ENCODE assay signal across 8 cellular contexts in the genomic region with DNA sequence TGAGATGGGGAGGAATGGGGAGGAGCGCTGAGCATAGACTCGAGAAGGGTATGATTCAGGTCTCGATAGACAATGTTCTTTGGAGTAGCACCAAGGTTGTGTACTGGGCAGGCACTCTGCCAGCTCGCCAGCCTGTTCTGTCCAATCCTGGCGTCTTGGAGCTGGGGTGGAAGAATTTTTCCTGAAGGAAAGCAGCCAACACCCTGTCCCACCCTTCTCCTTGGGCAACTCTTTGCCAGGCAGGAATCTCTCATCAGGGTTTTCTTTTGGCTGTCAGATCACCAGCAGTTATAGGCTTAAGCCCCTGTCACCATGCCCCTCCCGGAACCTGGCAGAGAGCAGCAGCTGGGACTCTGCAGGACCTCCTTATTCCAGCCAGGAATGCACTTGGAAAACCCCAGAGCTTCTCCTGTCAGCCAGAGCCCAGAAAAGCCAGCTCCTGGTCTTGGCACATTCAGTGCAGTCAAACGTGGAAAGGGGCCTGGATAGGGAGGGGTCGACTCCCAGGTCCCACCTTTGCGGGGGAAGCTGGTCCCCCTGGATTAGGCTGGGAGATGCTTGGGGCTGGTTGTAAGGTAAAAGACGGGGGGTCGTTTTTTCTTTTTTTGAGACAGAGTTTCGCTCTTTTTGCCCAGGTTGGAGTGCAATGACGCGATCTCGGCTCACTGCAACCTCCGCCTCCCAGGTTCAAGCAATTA. TPM values are rescaled to one million over a fixed set of nuclear protein-coding genes. Genes with fewer than 3 reads are reported as not detected.
DNase-seq lines count a peak whose midpoint lies in the region; ATAC-seq and TF ChIP-seq lines count a peak whose summit lies in the region.

No MANE protein-coding gene starts in this region.

- peaks cover 10% of the 10 kb centered on the region for H3K4me1 Mint-ChIP-seq in activated CD4-positive, alpha-beta T cell treated with anti-CD3 and anti-CD28 coated beads, Interleukin-2, amount 10 ng/mL, durations not matched to agents 7 days and 5 days
- H3K4me1 Mint-ChIP-seq in activated B cell treated with CpG ODN at 0.5 μM for 24 hours: peaks cover 22% of the 10 kb centered on the region
- H3K4me1 Mint-ChIP-seq in immature natural killer cell: peaks cover 8 to 10% of the 10 kb centered on the region in 2 donors
- H3K4me1 Mint-ChIP-seq in stimulated activated naive B cell treated with anti-CD40 and anti-IgM and Interleukin-4, amounts not matched to agents 10 μg/mL and 1 μg/mL and 100 μg/mL, for 72 hours: peaks cover 5 to 32% of the 10 kb centered on the region in 2 donors

- POLR2A ChIA-PET in activated CD4-positive, alpha-beta T cell treated with anti-CD3 and anti-CD28 coated beads, Interleukin-2, amount 10 ng/mL, durations not matched to agents 7 days and 5 days (lab: Charles Lee): no interaction called here
- POLR2A ChIA-PET in activated B cell treated with CpG ODN at 0.5 μM for 24 hours (lab: Charles Lee): interaction anchor here (0.6 kb wide), 1 partner anchor 52 kb away, joined by 7 read pairs; no protein-coding TSS in a partner anchor

- no peak for TF ChIP-seq CTCF in activated B cell treated with CpG ODN at 0.5 μM for 24 hours (IDR thresholded peaks at IDR 0.05)

- CTCF ChIA-PET in activated CD4-positive, alpha-beta T cell treated with anti-CD3 and anti-CD28 coated beads, Interleukin-2, amount 10 ng/mL, durations not matched to agents 7 days and 5 days (lab: Charles Lee): interaction anchor here (0.8 to 1.9 kb wide), 3 partner anchors 12 to 19 kb away, joined by 3 to 4 read pairs (median 3); no protein-coding TSS in a partner anchor
- CTCF ChIA-PET in activated B cell treated with CpG ODN at 0.5 μM for 24 hours (lab: Charles Lee): no interaction called here

- no peak for DNase-seq in activated CD4-positive, alpha-beta T cell treated with anti-CD3 and anti-CD28 coated beads, Interleukin-2, amount 10 ng/mL, durations not matched to agents 7 days and 5 days
- no peak for DNase-seq in activated CD4-positive, alpha-beta T cell treated with anti-CD3 and anti-CD28 coated beads for 1 hour
- DNase-seq in activated B cell treated with CpG ODN at 0.5 μM for 24 hours (no peak), immature natural killer cell (no peak), NCI-H2196 treated with DMSO at 0.1 percent for 48 hours (lab: John Stamatoyannopoulos, UW; ENCODE audit: unreplicated experiment) (no peak)
- DNase-seq in stimulated activated naive B cell treated with anti-CD40 and anti-IgM and Interleukin-4, amounts not matched to agents 10 μg/mL and 1 μg/mL and 100 μg/mL, for 72 hours: no peak

- peak overlapping the region; percentile 92 for H3K4me3 Mint-ChIP-seq in activated CD4-positive, alpha-beta T cell treated with anti-CD3 and anti-CD28 coated beads, Interleukin-2, amount 10 ng/mL, durations not matched to agents 7 days and 5 days
- H3K4me3 Mint-ChIP-seq in activated B cell treated with CpG ODN at 0.5 μM for 24 hours (peak overlapping the region; percentile 96), immature natural killer cell (peak overlapping the region; percentile 84 to 95 (median 93))
- H3K4me3 Mint-ChIP-seq in stimulated activated naive B cell treated with anti-CD40 and anti-IgM and Interleukin-4, amounts not matched to agents 10 μg/mL and 1 μg/mL and 100 μg/mL, for 72 hours: peak overlapping the region; percentile 93 to 96

- H3K27ac Mint-ChIP-seq in activated CD4-positive, alpha-beta T cell treated with anti-CD3 and anti-CD28 coated beads, Interleukin-2, amount 10 ng/mL, durations not matched to agents 7 days and 5 days: peak overlapping the region; percentile 85
- H3K27ac Mint-ChIP-seq in activated B cell treated with CpG ODN at 0.5 μM for 24 hours: no peak overlapping the region
- peak overlapping the region in 1 of 6 donors; percentile 16 for H3K27ac Mint-ChIP-seq in immature natural killer cell
- H3K27ac Mint-ChIP-seq in stimulated activated naive B cell treated with anti-CD40 and anti-IgM and Interleukin-4, amounts not matched to agents 10 μg/mL and 1 μg/mL and 100 μg/mL, for 72 hours: peak overlapping the region; percentile 85

- intact Hi-C loops in activated B cell treated with CpG ODN at 0.5 μM for 24 hours (cut with micrococcal nuclease): no loop called here

- peaks cover 7% of the 10 kb centered on the region for H3K9me3 Mint-ChIP-seq in activated CD4-positive, alpha-beta T cell treated with anti-CD3 and anti-CD28 coated beads, Interleukin-2, amount 10 ng/mL, durations not matched to agents 7 days and 5 days
- H3K9me3 Mint-ChIP-seq in activated B cell treated with CpG ODN at 0.5 μM for 24 hours: peaks cover 7% of the 10 kb centered on the region
- H3K9me3 Mint-ChIP-seq in immature natural killer cell: peaks cover 0 to 1% (median 0%) of the 10 kb centered on the region in 6 donors
- peaks cover 6 to 7% of the 10 kb centered on the region in 2 donors for H3K9me3 Mint-ChIP-seq in stimulated activated naive B cell treated with anti-CD40 and anti-IgM and Interleukin-4, amounts not matched to agents 10 μg/mL and 1 μg/mL and 100 μg/mL, for 72 hours

- H3K27me3 Mint-ChIP-seq in activated CD4-positive, alpha-beta T cell treated with anti-CD3 and anti-CD28 coated beads, Interleukin-2, amount 10 ng/mL, durations not matched to agents 7 days and 5 days: no peaks in the 10 kb centered on the region
- no peaks in the 10 kb centered on the region for H3K27me3 Mint-ChIP-seq in activated B cell treated with CpG ODN at 0.5 μM for 24 hours
- peaks cover 3 to 10% (median 4%) of the 10 kb centered on the region in 3 donors for H3K27me3 Mint-ChIP-seq in immature natural killer cell (ENCODE audit: low read depth in 3 of 3)
- H3K27me3 Mint-ChIP-seq in stimulated activated naive B cell treated with anti-CD40 and anti-IgM and Interleukin-4, amounts not matched to agents 10 μg/mL and 1 μg/mL and 100 μg/mL, for 72 hours: no peaks in the 10 kb centered on the region

- H3K36me3 Mint-ChIP-seq in activated CD4-positive, alpha-beta T cell treated with anti-CD3 and anti-CD28 coated beads, Interleukin-2, amount 10 ng/mL, durations not matched to agents 7 days and 5 days (ENCODE audit: low read depth): peaks cover 4% of the 10 kb centered on the region
- H3K36me3 Mint-ChIP-seq in activated B cell treated with CpG ODN at 0.5 μM for 24 hours (ENCODE audit: low read depth): peaks cover 2% of the 10 kb centered on the region
- no peaks in the 10 kb centered on the region for H3K36me3 Mint-ChIP-seq in immature natural killer cell
- peaks cover 5 to 6% of the 10 kb centered on the region in 2 donors for H3K36me3 Mint-ChIP-seq in stimulated activated naive B cell treated with anti-CD40 and anti-IgM and Interleukin-4, amounts not matched to agents 10 μg/mL and 1 μg/mL and 100 μg/mL, for 72 hours

- ATAC-seq in activated B cell treated with CpG ODN at 0.5 μM for 24 hours (ENCODE audit: low read depth) (no peak), GM19463 (IDR thresholded peaks at IDR 0.05; ENCODE audit: unreplicated experiment) (no peak), HG02623 (IDR thresholded peaks at IDR 0.05; ENCODE audit: unreplicated experiment) (no peak)
- no peak for ATAC-seq in stimulated activated naive B cell treated with anti-CD40 and anti-IgM and Interleukin-4, amounts not matched to agents 10 μg/mL and 1 μg/mL and 100 μg/mL, for 72 hours (replicated peaks)

RNA-seq across cellular contexts. Expression of a gene that starts 14.4 kb away (rescaled TPM):
- total RNA-seq in activated CD4-positive, alpha-beta T cell treated with anti-CD3 and anti-CD28 coated beads, Interleukin-2, amount 10 ng/mL, durations not matched to agents 7 days and 5 days: under 1 TPM; 0.25 to 0.35 TPM
- 1.2 and 3.0 TPM in 2 replicates for total RNA-seq in activated B cell treated with CpG ODN at 0.5 μM for 24 hours
- polyA plus RNA-seq in immature natural killer cell: not detected
